1 cellular context compared by ENCODE assay signal in the genomic region with DNA sequence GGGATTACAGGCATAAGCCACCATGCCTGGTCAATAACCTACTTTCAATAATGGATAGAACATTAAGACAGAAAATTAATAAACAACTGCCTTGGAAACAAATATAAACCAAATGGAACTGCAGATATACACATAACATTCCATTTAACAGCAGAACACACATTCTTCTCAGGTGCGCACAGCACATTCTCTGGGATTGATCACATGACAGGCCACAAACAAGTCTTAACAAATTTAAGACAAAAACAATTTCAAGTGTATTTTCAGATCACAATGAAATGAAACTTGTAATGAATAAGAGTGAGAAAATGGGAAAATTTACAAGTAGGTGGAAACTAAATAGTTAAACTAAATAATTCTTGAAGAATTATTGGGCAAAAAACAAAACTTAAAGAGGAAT.
TF ChIP-seq lines count a peak whose summit lies in the region.

No MANE protein-coding gene starts in this region.

TF ChIP-seq in HepG2, 621 proteins besides CTCF, POLR2A, EP300 and RAD21 (continued from another document):
- TF ChIP-seq, protein P1, sequence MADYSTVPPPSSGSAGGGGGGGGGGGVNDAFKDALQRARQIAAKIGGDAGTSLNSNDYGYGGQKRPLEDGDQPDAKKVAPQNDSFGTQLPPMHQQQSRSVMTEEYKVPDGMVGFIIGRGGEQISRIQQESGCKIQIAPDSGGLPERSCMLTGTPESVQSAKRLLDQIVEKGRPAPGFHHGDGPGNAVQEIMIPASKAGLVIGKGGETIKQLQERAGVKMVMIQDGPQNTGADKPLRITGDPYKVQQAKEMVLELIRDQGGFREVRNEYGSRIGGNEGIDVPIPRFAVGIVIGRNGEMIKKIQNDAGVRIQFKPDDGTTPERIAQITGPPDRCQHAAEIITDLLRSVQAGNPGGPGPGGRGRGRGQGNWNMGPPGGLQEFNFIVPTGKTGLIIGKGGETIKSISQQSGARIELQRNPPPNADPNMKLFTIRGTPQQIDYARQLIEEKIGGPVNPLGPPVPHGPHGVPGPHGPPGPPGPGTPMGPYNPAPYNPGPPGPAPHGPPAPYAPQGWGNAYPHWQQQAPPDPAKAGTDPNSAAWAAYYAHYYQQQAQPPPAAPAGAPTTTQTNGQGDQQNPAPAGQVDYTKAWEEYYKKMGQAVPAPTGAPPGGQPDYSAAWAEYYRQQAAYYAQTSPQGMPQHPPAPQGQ (CRISPR knock-in tag; IDR thresholded peaks at IDR 0.05; ENCODE audit: borderline replicate concordance): no peak
- TF ChIP-seq NCOA2 (CRISPR knock-in tag; IDR thresholded peaks at IDR 0.05) (no peak), ZNF563 (CRISPR knock-in tag; IDR thresholded peaks at IDR 0.05) (no peak), ZNF354B (CRISPR knock-in tag; IDR thresholded peaks at IDR 0.05) (no peak), RAD51 (IDR thresholded peaks at IDR 0.05; ENCODE audit: borderline replicate concordance) (peak; percentile 76), JDP2 (CRISPR knock-in tag; IDR thresholded peaks at IDR 0.05; ENCODE audit: borderline replicate concordance) (no peak), RXRA (CRISPR knock-in tag; IDR thresholded peaks at IDR 0.05) (no peak), TRIM24 (CRISPR knock-in tag; IDR thresholded peaks at IDR 0.05) (no peak), U2AF2 (IDR thresholded peaks at IDR 0.05; ENCODE audit: low read depth, low read length) (no peak)
- TF ChIP-seq, protein P2, sequence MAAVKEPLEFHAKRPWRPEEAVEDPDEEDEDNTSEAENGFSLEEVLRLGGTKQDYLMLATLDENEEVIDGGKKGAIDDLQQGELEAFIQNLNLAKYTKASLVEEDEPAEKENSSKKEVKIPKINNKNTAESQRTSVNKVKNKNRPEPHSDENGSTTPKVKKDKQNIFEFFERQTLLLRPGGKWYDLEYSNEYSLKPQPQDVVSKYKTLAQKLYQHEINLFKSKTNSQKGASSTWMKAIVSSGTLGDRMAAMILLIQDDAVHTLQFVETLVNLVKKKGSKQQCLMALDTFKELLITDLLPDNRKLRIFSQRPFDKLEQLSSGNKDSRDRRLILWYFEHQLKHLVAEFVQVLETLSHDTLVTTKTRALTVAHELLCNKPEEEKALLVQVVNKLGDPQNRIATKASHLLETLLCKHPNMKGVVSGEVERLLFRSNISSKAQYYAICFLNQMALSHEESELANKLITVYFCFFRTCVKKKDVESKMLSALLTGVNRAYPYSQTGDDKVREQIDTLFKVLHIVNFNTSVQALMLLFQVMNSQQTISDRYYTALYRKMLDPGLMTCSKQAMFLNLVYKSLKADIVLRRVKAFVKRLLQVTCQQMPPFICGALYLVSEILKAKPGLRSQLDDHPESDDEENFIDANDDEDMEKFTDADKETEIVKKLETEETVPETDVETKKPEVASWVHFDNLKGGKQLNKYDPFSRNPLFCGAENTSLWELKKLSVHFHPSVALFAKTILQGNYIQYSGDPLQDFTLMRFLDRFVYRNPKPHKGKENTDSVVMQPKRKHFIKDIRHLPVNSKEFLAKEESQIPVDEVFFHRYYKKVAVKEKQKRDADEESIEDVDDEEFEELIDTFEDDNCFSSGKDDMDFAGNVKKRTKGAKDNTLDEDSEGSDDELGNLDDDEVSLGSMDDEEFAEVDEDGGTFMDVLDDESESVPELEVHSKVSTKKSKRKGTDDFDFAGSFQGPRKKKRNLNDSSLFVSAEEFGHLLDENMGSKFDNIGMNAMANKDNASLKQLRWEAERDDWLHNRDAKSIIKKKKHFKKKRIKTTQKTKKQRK (IDR thresholded peaks at IDR 0.05; ENCODE audit: low read length): no peak
- TF ChIP-seq, protein P3, sequence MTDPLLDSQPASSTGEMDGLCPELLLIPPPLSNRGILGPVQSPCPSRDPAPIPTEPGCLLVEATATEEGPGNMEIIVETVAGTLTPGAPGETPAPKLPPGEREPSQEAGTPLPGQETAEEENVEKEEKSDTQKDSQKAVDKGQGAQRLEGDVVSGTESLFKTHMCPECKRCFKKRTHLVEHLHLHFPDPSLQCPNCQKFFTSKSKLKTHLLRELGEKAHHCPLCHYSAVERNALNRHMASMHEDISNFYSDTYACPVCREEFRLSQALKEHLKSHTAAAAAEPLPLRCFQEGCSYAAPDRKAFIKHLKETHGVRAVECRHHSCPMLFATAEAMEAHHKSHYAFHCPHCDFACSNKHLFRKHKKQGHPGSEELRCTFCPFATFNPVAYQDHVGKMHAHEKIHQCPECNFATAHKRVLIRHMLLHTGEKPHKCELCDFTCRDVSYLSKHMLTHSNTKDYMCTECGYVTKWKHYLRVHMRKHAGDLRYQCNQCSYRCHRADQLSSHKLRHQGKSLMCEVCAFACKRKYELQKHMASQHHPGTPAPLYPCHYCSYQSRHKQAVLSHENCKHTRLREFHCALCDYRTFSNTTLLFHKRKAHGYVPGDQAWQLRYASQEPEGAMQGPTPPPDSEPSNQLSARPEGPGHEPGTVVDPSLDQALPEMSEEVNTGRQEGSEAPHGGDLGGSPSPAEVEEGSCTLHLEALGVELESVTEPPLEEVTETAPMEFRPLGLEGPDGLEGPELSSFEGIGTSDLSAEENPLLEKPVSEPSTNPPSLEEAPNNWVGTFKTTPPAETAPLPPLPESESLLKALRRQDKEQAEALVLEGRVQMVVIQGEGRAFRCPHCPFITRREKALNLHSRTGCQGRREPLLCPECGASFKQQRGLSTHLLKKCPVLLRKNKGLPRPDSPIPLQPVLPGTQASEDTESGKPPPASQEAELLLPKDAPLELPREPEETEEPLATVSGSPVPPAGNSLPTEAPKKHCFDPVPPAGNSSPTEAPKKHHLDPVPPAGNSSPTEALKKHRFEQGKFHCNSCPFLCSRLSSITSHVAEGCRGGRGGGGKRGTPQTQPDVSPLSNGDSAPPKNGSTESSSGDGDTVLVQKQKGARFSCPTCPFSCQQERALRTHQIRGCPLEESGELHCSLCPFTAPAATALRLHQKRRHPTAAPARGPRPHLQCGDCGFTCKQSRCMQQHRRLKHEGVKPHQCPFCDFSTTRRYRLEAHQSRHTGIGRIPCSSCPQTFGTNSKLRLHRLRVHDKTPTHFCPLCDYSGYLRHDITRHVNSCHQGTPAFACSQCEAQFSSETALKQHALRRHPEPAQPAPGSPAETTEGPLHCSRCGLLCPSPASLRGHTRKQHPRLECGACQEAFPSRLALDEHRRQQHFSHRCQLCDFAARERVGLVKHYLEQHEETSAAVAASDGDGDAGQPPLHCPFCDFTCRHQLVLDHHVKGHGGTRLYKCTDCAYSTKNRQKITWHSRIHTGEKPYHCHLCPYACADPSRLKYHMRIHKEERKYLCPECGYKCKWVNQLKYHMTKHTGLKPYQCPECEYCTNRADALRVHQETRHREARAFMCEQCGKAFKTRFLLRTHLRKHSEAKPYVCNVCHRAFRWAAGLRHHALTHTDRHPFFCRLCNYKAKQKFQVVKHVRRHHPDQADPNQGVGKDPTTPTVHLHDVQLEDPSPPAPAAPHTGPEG (CRISPR knock-in tag; IDR thresholded peaks at IDR 0.05): no peak
